Comparison of ENCODE assay signal across 17 cellular contexts in genomic region chr4:130849985-130850632, GRCh38.
DNase-seq lines count a peak whose midpoint lies in the region; ATAC-seq, FAIRE-seq and TF ChIP-seq lines count a peak whose summit lies in the region.
"Had no signal": no experiment of that assay in that cellular context is flagged by ENCODE, and none has a peak within 500 bp of the region (broad histone marks: within the 10 kb centered on the region; RNA-seq: fewer than 3 reads in every experiment).

No MANE protein-coding gene starts in this region.

- no peak overlapping the region for H2AFZ ChIP-seq in fibroblast of lung (ENCODE audit: low read length)

- H3K36me3 ChIP-seq in BE2C = no peaks in the 10 kb centered on the region
- no peaks in the 10 kb centered on the region for H3K36me3 ChIP-seq in fibroblast of lung (ENCODE audit: control insufficient read depth, insufficient read depth, low read length)
- H3K36me3 ChIP-seq in pancreas = no peaks in the 10 kb centered on the region
- H3K36me3 ChIP-seq: prostate gland, upper lobe of right lung had no signal

- 6 to 9% methylated on average over 5 of the region's 5 CpGs for WGBS in pancreas, 2 donors

- no peak overlapping the region for H3K4me2 ChIP-seq in fibroblast of lung (ENCODE audit: extremely low read depth, insufficient read depth, low read length)

- DNase-seq in BE2C (peak; percentile 11), NCI-H69 (lab: John Stamatoyannopoulos, UW) (peak; percentile 49), fibroblast of lung (ENCODE audit: low read depth in 2 of 2) (peak; percentile 9 to 39), pancreas (peak; percentile 46 to 93 (median 82)), germinal center (ENCODE audit: low spot score) (no peak)
- DNase-seq in activated T-cell treated with anti-CD3 and anti-CD28 coated beads, Interleukin-2, amount 50 U/mL, for 48 hours = no peak
- DNase-seq: CD8-positive, alpha-beta T cell; naive thymus-derived CD4-positive, alpha-beta T cell; NCI-H187 treated with DMSO at 0.1 percent for 48 hours; NCI-H524; upper lobe of right lung had no signal

- ATAC-seq in pancreas (peak; percentile 80 to 88 (median 88)), GM19397 (IDR thresholded peaks at IDR 0.05; ENCODE audit: unreplicated experiment) (no peak), GM19328 (IDR thresholded peaks at IDR 0.05; ENCODE audit: unreplicated experiment) (no peak)
- ATAC-seq: activated CD4-positive, CD25-positive, alpha-beta regulatory T cell treated with anti-CD3 and anti-CD28 coated beads, Interleukin-2, amount 50 U/mL, for 24 hours; CD8-positive, alpha-beta T cell; naive thymus-derived CD4-positive, alpha-beta T cell; stimulated activated effector memory CD8-positive, alpha-beta T cell treated with anti-CD3 and anti-CD28 coated beads, Interleukin-12 subunit alpha, Interleukin-12 subunit beta, amount 100 ng/mL, for 72 hours; upper lobe of right lung had no signal

- no peaks in the 10 kb centered on the region for H4K20me1 ChIP-seq in fibroblast of lung (ENCODE audit: control insufficient read depth, extremely low read depth, insufficient read depth, low read length)

- no peaks in the 10 kb centered on the region for H3K9me3 ChIP-seq in BE2C
- H3K9me3 ChIP-seq in fibroblast of lung (ENCODE audit: control insufficient read depth, insufficient read depth, low read depth, low read length) = no peaks in the 10 kb centered on the region
- H3K9me3 ChIP-seq in pancreas = no peaks in the 10 kb centered on the region
- H3K9me3 ChIP-seq: prostate gland, upper lobe of right lung had no signal

- TF ChIP-seq CTCF in BE2C (IDR thresholded peaks at IDR 0.05; ENCODE audit: low read depth, low read length) = no peak
- no peak for TF ChIP-seq CTCF in fibroblast of lung (conservative IDR thresholded peaks at IDR 0.05 in 1 of 2, IDR thresholded peaks at IDR 0.05 in 1 of 2; ENCODE audit: low read depth in 1 of 2, low read length in 2 of 2)
- no peak for TF ChIP-seq CTCF in pancreas (IDR thresholded peaks at IDR 0.05)

- H3K27ac ChIP-seq in fibroblast of lung (ENCODE audit: insufficient read depth, low read length) (no peak overlapping the region), pancreas (peak overlapping the region; percentile 23 to 74 (median 71))
- H3K27ac ChIP-seq: coronary artery, prostate gland, upper lobe of right lung had no signal

- H3K27me3 ChIP-seq in BE2C = no peaks in the 10 kb centered on the region
- H3K27me3 ChIP-seq in fibroblast of lung (ENCODE audit: control insufficient read depth, insufficient read depth, low read length) = no peaks in the 10 kb centered on the region
- no peaks in the 10 kb centered on the region for H3K27me3 ChIP-seq in pancreas
- H3K27me3 ChIP-seq: upper lobe of right lung had no signal

- no peaks in the 10 kb centered on the region for H3K79me2 ChIP-seq in fibroblast of lung (ENCODE audit: control insufficient read depth, insufficient read depth, low read length)

- FAIRE-seq in pancreas (lab: Jason Lieb, UNC) = no peak

- intact Hi-C loops in pancreas (cut with DNase I) = no loop called here

- H3K9ac ChIP-seq in fibroblast of lung (ENCODE audit: insufficient read depth, low read length) = no peak overlapping the region

- H3K4me1 ChIP-seq in BE2C (no peaks in the 10 kb centered on the region), fibroblast of lung (ENCODE audit: control insufficient read depth, extremely low read depth, insufficient read depth, low read length) (no peaks in the 10 kb centered on the region), pancreas (peaks cover 0 to 10% (median 5%) of the 10 kb centered on the region in 3 donors)
- H3K4me1 ChIP-seq: prostate gland, upper lobe of right lung had no signal

- H3K4me3 ChIP-seq in BE2C (ENCODE audit: low read depth, low read length) (no peak overlapping the region), fibroblast of lung (replicated peaks in 1 of 4; ENCODE audit: control extremely low read depth in 1 of 4, insufficient read depth in 1 of 4, low read depth in 3 of 4, low read length in 4 of 4) (no peak overlapping the region), pancreas (peak overlapping the region in 3 of 4 donors; percentile 5 to 34 (median 33))
- H3K4me3 ChIP-seq: coronary artery, prostate gland, upper lobe of right lung had no signal

Comparison
In these comparisons a context has a peak if more than half of its experiments do, and no peak if none do; other contexts are left out.
1. DNase-seq: peak in BE2C (single experiment), NCI-H69 (single experiment), fibroblast of lung (2 of 2) and pancreas (6 of 6); none in activated T-cell treated with anti-CD3 and anti-CD28 coated beads, Interleukin-2, amount 50 U/mL, for 48 hours (0 of 2) and germinal center (single experiment).
2. H3K4me3 ChIP-seq: peak in pancreas (3 of 4); none in BE2C (single experiment) and fibroblast of lung (0 of 4).
3. ATAC-seq: peak in pancreas (4 of 4); none in GM19397 (single experiment) and GM19328 (single experiment).